35 cellular contexts compared by ENCODE assay signal in genomic region chr20:61537721-61538480, GRCh38.
"Had no signal": no experiment of that assay in that cellular context is flagged by ENCODE, and none has a peak within 500 bp of the region (broad histone marks: within the 10 kb centered on the region; RNA-seq: fewer than 3 reads in every experiment).

No MANE protein-coding gene starts in this region.

- H3K27ac ChIP-seq: brain microvascular endothelial cell, Peyer's patch, SK-N-MC, WERI-Rb-1 had no signal

- H3K36me3 ChIP-seq: brain microvascular endothelial cell, Peyer's patch, WERI-Rb-1 had no signal

- H3K9me3 Mint-ChIP-seq: activated CD8-positive, alpha-beta T cell treated with anti-CD3 and anti-CD28 coated beads for 36 hours; activated naive CD4-positive, alpha-beta T cell treated with anti-CD3 and anti-CD28 coated beads, Interleukin-2, amount 10 ng/mL, durations not matched to agents 7 days and 5 days; activated naive CD8-positive, alpha-beta T cell treated with anti-CD3 and anti-CD28 coated beads, Interleukin-2, amount 50 U/mL, for 24 hours; activated T-cell treated with anti-CD3 and anti-CD28 coated beads, Interleukin-2, amount 50 U/mL, for 24 hours; activated T-helper 2 cell treated with anti-CD3 and anti-CD28 coated beads, Interferon-gamma antibody, Interleukin-2, Interleukin-4, amounts not matched to agents 10 μg/mL and 5 μg/mL and 100 μg/mL, durations not matched to agents 14 hours and 24 hours and 36 hours; central memory CD8-positive, alpha-beta T cell had no signal

- H3K4me1 Mint-ChIP-seq: activated naive CD4-positive, alpha-beta T cell treated with anti-CD3 and anti-CD28 coated beads, Interleukin-2, amount 10 ng/mL, durations not matched to agents 7 days and 5 days; activated naive CD8-positive, alpha-beta T cell treated with anti-CD3 and anti-CD28 coated beads, Interleukin-2, amount 50 U/mL, for 24 hours; central memory CD8-positive, alpha-beta T cell had no signal

- H3K9me3 ChIP-seq: Peyer's patch had no signal

- H3K27ac Mint-ChIP-seq: activated CD8-positive, alpha-beta T cell treated with anti-CD3 and anti-CD28 coated beads for 36 hours; activated naive CD4-positive, alpha-beta T cell treated with anti-CD3 and anti-CD28 coated beads, Interleukin-2, amount 10 ng/mL, durations not matched to agents 7 days and 5 days; activated naive CD8-positive, alpha-beta T cell; activated naive CD8-positive, alpha-beta T cell treated with anti-CD3 and anti-CD28 coated beads, Interleukin-2, amount 50 U/mL, for 24 hours; activated T-cell treated with anti-CD3 and anti-CD28 coated beads, Interleukin-2, amount 50 U/mL, for 24 hours; activated T-helper 2 cell treated with anti-CD3 and anti-CD28 coated beads, Interferon-gamma antibody, Interleukin-2, Interleukin-4, amounts not matched to agents 10 μg/mL and 5 μg/mL and 100 μg/mL, durations not matched to agents 14 hours and 24 hours and 36 hours had no signal

- H3K27me3 Mint-ChIP-seq: activated CD8-positive, alpha-beta T cell treated with anti-CD3 and anti-CD28 coated beads for 36 hours; activated naive CD4-positive, alpha-beta T cell treated with anti-CD3 and anti-CD28 coated beads, Interleukin-2, amount 10 ng/mL, durations not matched to agents 7 days and 5 days; activated naive CD8-positive, alpha-beta T cell; activated naive CD8-positive, alpha-beta T cell treated with anti-CD3 and anti-CD28 coated beads, Interleukin-2, amount 50 U/mL, for 24 hours; activated T-cell treated with anti-CD3 and anti-CD28 coated beads, Interleukin-2, amount 50 U/mL, for 24 hours; central memory CD8-positive, alpha-beta T cell had no signal

- ATAC-seq: activated CD8-positive, alpha-beta T cell treated with anti-CD3 and anti-CD28 coated beads for 36 hours; activated naive CD8-positive, alpha-beta T cell treated with anti-CD3 and anti-CD28 coated beads, Interleukin-2, amount 50 U/mL, for 24 hours; PC-3; Right ventricle myocardium inferior had no signal

- H3K36me3 Mint-ChIP-seq: activated naive CD4-positive, alpha-beta T cell treated with anti-CD3 and anti-CD28 coated beads, Interleukin-2, amount 10 ng/mL, durations not matched to agents 7 days and 5 days; activated naive CD8-positive, alpha-beta T cell had no signal

- H3K4me3 Mint-ChIP-seq: activated CD8-positive, alpha-beta T cell treated with anti-CD3 and anti-CD28 coated beads for 36 hours; activated naive CD4-positive, alpha-beta T cell treated with anti-CD3 and anti-CD28 coated beads, Interleukin-2, amount 10 ng/mL, durations not matched to agents 7 days and 5 days; activated naive CD8-positive, alpha-beta T cell; activated naive CD8-positive, alpha-beta T cell treated with anti-CD3 and anti-CD28 coated beads, Interleukin-2, amount 50 U/mL, for 24 hours; activated T-cell treated with anti-CD3 and anti-CD28 coated beads, Interleukin-2, amount 50 U/mL, for 24 hours; central memory CD8-positive, alpha-beta T cell had no signal

- H3K4me1 ChIP-seq: Peyer's patch had no signal

- H3K4me3 ChIP-seq: Peyer's patch, SK-N-MC had no signal

- DNase-seq: activated CD4-positive, alpha-beta T cell treated with anti-CD3 and anti-CD28 coated beads for 1 hour; activated CD4-positive, alpha-beta T cell treated with anti-CD3 and anti-CD28 coated beads for 48 hours; activated CD4-positive, CD25-positive, alpha-beta regulatory T cell; activated CD8-positive, alpha-beta T cell treated with anti-CD3 and anti-CD28 coated beads for 36 hours; activated gamma-delta T cell; activated naive CD4-positive, alpha-beta T cell treated with anti-CD3 and anti-CD28 coated beads, Interleukin-2, amount 10 ng/mL, durations not matched to agents 7 days and 5 days; activated naive CD8-positive, alpha-beta T cell treated with anti-CD3 and anti-CD28 coated beads, Interleukin-2, amount 50 U/mL, for 24 hours; activated T-cell treated with anti-CD3 and anti-CD28 coated beads, Interleukin-2, amount 50 U/mL, for 24 hours; anterior cingulate cortex; brain microvascular endothelial cell; IMR-90; Karpas-422; KBM-7; NCI-H1048; NCI-H1105 treated with DMSO at 0.1 percent for 48 hours; NCI-H146; NCI-H187 treated with DMSO at 0.1 percent for 48 hours; NCI-H2081; NCI-H2171 treated with DMSO at 0.1 percent for 48 hours; NCI-H2227 treated with DMSO at 0.1 percent for 48 hours; NCI-H446 treated with DMSO at 0.1 percent for 48 hours; NCI-H524; NCI-H69; NCI-H82; PC-3; Peyer's patch; RPMI8226; SIG-M5; T1000; WERI-Rb-1 had no signal

- H3K27me3 ChIP-seq: brain microvascular endothelial cell, Peyer's patch had no signal
